Comparison of ENCODE assay signal across 28 cellular contexts in the genomic region with DNA sequence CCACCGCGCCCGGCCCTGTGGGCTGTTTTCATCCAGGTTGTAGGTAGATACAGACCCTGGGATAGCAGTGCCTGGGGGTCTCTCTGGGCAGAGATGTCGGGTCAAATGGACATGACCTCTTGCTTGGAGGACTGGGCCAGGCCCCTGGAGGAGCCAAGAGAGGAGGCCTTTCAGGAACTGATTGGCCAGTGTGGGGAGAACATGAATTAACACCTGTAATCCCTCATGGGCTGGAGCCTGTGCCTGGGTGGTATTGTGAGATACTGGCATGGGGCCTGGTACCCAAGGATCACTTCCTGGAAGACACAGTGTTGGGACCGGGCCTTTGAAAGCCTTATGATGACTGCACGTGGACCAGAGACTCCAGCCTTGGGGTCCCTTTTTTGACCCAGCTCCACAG.
"Had no signal": no experiment of that assay in that cellular context is flagged by ENCODE, and none has a peak within 500 bp of the region (broad histone marks: within the 10 kb centered on the region; RNA-seq: fewer than 3 reads in every experiment).

No MANE protein-coding gene starts in this region.

- H3K4me3 Mint-ChIP-seq: stimulated activated effector memory CD8-positive, alpha-beta T cell treated with anti-CD3 and anti-CD28 coated beads, Interleukin-12 subunit alpha, Interleukin-12 subunit beta, amount 100 ng/mL, for 72 hours; stimulated activated memory B cell treated with anti-CD40 and anti-IgM and Interleukin-4, amounts not matched to agents 10 μg/mL and 1 μg/mL and 100 μg/mL, for 72 hours; stimulated activated naive B cell treated with anti-CD40 and anti-IgM and Interleukin-4, amounts not matched to agents 10 μg/mL and 1 μg/mL and 100 μg/mL, for 72 hours; stimulated activated naive CD8-positive, alpha-beta T cell treated with anti-CD3 and anti-CD28 coated beads, Interleukin-15, amount 100 ng/mL, for 72 hours; stimulated activated naive CD8-positive, alpha-beta T cell treated with anti-CD3 and anti-CD28 coated beads, Interleukin-15, Interleukin-2, amounts not matched to agents 100 ng/mL and 50 ng/mL, for 24 hours; type B pancreatic cell had no signal

- H3K9me3 ChIP-seq: stomach, suprapubic skin, testis, thoracic aorta, thyroid gland, tibial artery, tibial nerve, transverse colon, upper lobe of left lung, upper lobe of right lung, uterus, vagina had no signal

- H3K36me3 ChIP-seq: stomach, suprapubic skin, thoracic aorta, thyroid gland, tibial artery, tibial nerve, transverse colon, upper lobe of left lung, upper lobe of right lung, uterus, vagina had no signal

- ATAC-seq: stimulated activated effector memory CD8-positive, alpha-beta T cell treated with anti-CD3 and anti-CD28 coated beads, Interleukin-12 subunit alpha, Interleukin-12 subunit beta, amount 100 ng/mL, for 72 hours; stimulated activated memory B cell treated with anti-CD40 and anti-IgM and Interleukin-4, amounts not matched to agents 10 μg/mL and 1 μg/mL and 100 μg/mL, for 72 hours; stimulated activated naive B cell treated with anti-CD40 and anti-IgM and Interleukin-4, amounts not matched to agents 10 μg/mL and 1 μg/mL and 100 μg/mL, for 72 hours; stimulated activated naive CD8-positive, alpha-beta T cell treated with anti-CD3 and anti-CD28 coated beads, Interleukin-15, amount 100 ng/mL, for 72 hours; stimulated activated naive CD8-positive, alpha-beta T cell treated with anti-CD3 and anti-CD28 coated beads, Interleukin-15, Interleukin-2, amounts not matched to agents 100 U/mL and 50 U/mL, for 24 hours; upper lobe of right lung had no signal

- H3K4me1 ChIP-seq: stomach, suprapubic skin, testis, thyroid gland, tibial artery, tibial nerve, transverse colon, upper lobe of left lung, upper lobe of right lung, uterus, vagina had no signal

- H3K36me3 Mint-ChIP-seq: stimulated activated effector memory CD8-positive, alpha-beta T cell treated with anti-CD3 and anti-CD28 coated beads, Interleukin-12 subunit alpha, Interleukin-12 subunit beta, amount 100 ng/mL, for 72 hours; stimulated activated memory B cell treated with anti-CD40 and anti-IgM and Interleukin-4, amounts not matched to agents 10 μg/mL and 1 μg/mL and 100 μg/mL, for 72 hours; stimulated activated naive B cell treated with anti-CD40 and anti-IgM and Interleukin-4, amounts not matched to agents 10 μg/mL and 1 μg/mL and 100 μg/mL, for 72 hours; type B pancreatic cell had no signal

- H3K4me1 Mint-ChIP-seq: stimulated activated effector memory CD8-positive, alpha-beta T cell treated with anti-CD3 and anti-CD28 coated beads, Interleukin-12 subunit alpha, Interleukin-12 subunit beta, amount 100 ng/mL, for 72 hours; stimulated activated memory B cell treated with anti-CD40 and anti-IgM and Interleukin-4, amounts not matched to agents 10 μg/mL and 1 μg/mL and 100 μg/mL, for 72 hours; stimulated activated naive B cell treated with anti-CD40 and anti-IgM and Interleukin-4, amounts not matched to agents 10 μg/mL and 1 μg/mL and 100 μg/mL, for 72 hours; stimulated activated naive CD8-positive, alpha-beta T cell treated with anti-CD3 and anti-CD28 coated beads, Interleukin-15, amount 100 ng/mL, for 72 hours had no signal

- H3K27ac ChIP-seq: stomach, suprapubic skin, testis, thoracic aorta, thyroid gland, tibial artery, tibial nerve, transverse colon, upper lobe of left lung, upper lobe of right lung, uterus, vagina had no signal

- H3K4me3 ChIP-seq: stomach, suprapubic skin, testis, thoracic aorta, thyroid gland, tibial artery, tibial nerve, transverse colon, upper lobe of left lung, upper lobe of right lung, uterus, vagina had no signal

- DNase-seq: stimulated activated CD4-positive, alpha-beta T cell treated with anti-CD3 and anti-CD28 coated beads, Interleukin-2, amount 100 ng/mL, for 48 hours; stimulated activated CD4-positive, alpha-beta T cell treated with anti-CD3 and anti-CD28 coated beads, Interleukin-4, amount 100 ng/mL, for 1 hour; stimulated activated CD4-positive, alpha-beta T cell treated with anti-CD3 and anti-CD28 coated beads, Interleukin-4, amount 100 ng/mL, for 24 hours; stimulated activated CD4-positive, alpha-beta T cell treated with anti-CD3 and anti-CD28 coated beads, Interleukin-4, amount 100 ng/mL, for 4 hours; stimulated activated CD8-positive, alpha-beta memory T cell treated with anti-CD3 and anti-CD28 coated beads, Interleukin-4, amount 100 ng/mL, for 48 hours; stimulated activated naive B cell treated with anti-CD40 and anti-IgM and Interleukin-4, amounts not matched to agents 10 μg/mL and 1 μg/mL and 100 μg/mL, for 72 hours; stimulated activated naive CD4-positive, alpha-beta T cell; stimulated activated naive CD4-positive, alpha-beta T cell treated with Interleukin-2 at 50 U/mL for 16 hours; stimulated activated naive CD8-positive, alpha-beta T cell treated with anti-CD3 and anti-CD28 coated beads, Interleukin-15, amount 100 ng/mL, for 72 hours; stimulated activated naive CD8-positive, alpha-beta T cell treated with anti-CD3 and anti-CD28 coated beads, Interleukin-15, Interleukin-2, amounts not matched to agents 100 U/mL and 50 U/mL, for 24 hours; stomach; substantia nigra; testis; thyroid gland; tibial artery; transverse colon; trophoblast cell; upper lobe of right lung; uterus had no signal

- H3K27ac Mint-ChIP-seq: stimulated activated effector memory CD8-positive, alpha-beta T cell treated with anti-CD3 and anti-CD28 coated beads, Interleukin-12 subunit alpha, Interleukin-12 subunit beta, amount 100 ng/mL, for 72 hours; stimulated activated memory B cell treated with anti-CD40 and anti-IgM and Interleukin-4, amounts not matched to agents 10 μg/mL and 1 μg/mL and 100 μg/mL, for 72 hours; stimulated activated naive B cell treated with anti-CD40 and anti-IgM and Interleukin-4, amounts not matched to agents 10 μg/mL and 1 μg/mL and 100 μg/mL, for 72 hours; stimulated activated naive CD8-positive, alpha-beta T cell treated with anti-CD3 and anti-CD28 coated beads, Interleukin-15, amount 100 ng/mL, for 72 hours; stimulated activated naive CD8-positive, alpha-beta T cell treated with anti-CD3 and anti-CD28 coated beads, Interleukin-15, Interleukin-2, amounts not matched to agents 100 ng/mL and 50 ng/mL, for 24 hours; type B pancreatic cell had no signal

- H3K9me3 Mint-ChIP-seq: stimulated activated effector memory CD8-positive, alpha-beta T cell treated with anti-CD3 and anti-CD28 coated beads, Interleukin-12 subunit alpha, Interleukin-12 subunit beta, amount 100 ng/mL, for 72 hours; stimulated activated memory B cell treated with anti-CD40 and anti-IgM and Interleukin-4, amounts not matched to agents 10 μg/mL and 1 μg/mL and 100 μg/mL, for 72 hours; stimulated activated naive CD8-positive, alpha-beta T cell treated with anti-CD3 and anti-CD28 coated beads, Interleukin-15, amount 100 ng/mL, for 72 hours; stimulated activated naive CD8-positive, alpha-beta T cell treated with anti-CD3 and anti-CD28 coated beads, Interleukin-15, Interleukin-2, amounts not matched to agents 100 ng/mL and 50 ng/mL, for 24 hours; type B pancreatic cell had no signal

- H3K27me3 ChIP-seq: testis, thyroid gland, tibial nerve, transverse colon, upper lobe of left lung, upper lobe of right lung, uterus, vagina had no signal
